1 cellular context compared by ENCODE assay signal in the genomic region with DNA sequence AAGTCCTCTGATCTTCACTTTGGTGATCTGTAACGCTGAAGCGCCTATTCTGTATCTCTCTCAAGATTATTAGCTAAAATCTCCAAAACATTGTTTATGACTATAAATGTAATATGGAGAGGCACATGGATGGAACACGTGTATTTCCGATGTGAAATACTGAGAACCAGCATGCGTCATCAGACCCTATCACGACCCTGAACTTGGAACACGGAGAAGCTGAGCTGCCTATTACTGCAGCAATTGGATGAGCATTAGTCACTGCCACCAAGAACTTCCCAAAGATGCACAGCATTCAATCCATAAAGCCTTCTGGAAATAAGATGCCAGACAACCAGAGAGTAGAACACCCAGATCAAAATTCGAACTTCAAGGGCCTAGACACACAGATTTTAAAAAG.
TF ChIP-seq lines count a peak whose summit lies in the region.

No MANE protein-coding gene starts in this region.

TF ChIP-seq in IMR-90, 13 proteins besides CTCF, POLR2A, EP300 and RAD21 (continued from another document):
- TF ChIP-seq SMC3 (IDR thresholded peaks at IDR 0.05; ENCODE audit: low read depth, low read length), result no peak
- no peak for TF ChIP-seq CHD1 (IDR thresholded peaks at IDR 0.05; ENCODE audit: low read depth, low read length)
- TF ChIP-seq, protein P1, sequence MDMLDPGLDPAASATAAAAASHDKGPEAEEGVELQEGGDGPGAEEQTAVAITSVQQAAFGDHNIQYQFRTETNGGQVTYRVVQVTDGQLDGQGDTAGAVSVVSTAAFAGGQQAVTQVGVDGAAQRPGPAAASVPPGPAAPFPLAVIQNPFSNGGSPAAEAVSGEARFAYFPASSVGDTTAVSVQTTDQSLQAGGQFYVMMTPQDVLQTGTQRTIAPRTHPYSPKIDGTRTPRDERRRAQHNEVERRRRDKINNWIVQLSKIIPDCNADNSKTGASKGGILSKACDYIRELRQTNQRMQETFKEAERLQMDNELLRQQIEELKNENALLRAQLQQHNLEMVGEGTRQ (IDR thresholded peaks at IDR 0.05; ENCODE audit: low read depth, low read length), result no peak
- TF ChIP-seq BHLHE40 (IDR thresholded peaks at IDR 0.05; ENCODE audit: low read depth, low read length), result no peak
- TF ChIP-seq, protein P2, sequence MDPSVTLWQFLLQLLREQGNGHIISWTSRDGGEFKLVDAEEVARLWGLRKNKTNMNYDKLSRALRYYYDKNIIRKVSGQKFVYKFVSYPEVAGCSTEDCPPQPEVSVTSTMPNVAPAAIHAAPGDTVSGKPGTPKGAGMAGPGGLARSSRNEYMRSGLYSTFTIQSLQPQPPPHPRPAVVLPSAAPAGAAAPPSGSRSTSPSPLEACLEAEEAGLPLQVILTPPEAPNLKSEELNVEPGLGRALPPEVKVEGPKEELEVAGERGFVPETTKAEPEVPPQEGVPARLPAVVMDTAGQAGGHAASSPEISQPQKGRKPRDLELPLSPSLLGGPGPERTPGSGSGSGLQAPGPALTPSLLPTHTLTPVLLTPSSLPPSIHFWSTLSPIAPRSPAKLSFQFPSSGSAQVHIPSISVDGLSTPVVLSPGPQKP (IDR thresholded peaks at IDR 0.05; ENCODE audit: borderline replicate concordance, low read depth, low read length), result no peak
- no peak for TF ChIP-seq FOS (IDR thresholded peaks at IDR 0.05; ENCODE audit: low read depth, low read length)
TF ChIP-seq in IMR-90: peak in this region for 0.
